1 cellular context compared by ENCODE assay signal in the genomic region with DNA sequence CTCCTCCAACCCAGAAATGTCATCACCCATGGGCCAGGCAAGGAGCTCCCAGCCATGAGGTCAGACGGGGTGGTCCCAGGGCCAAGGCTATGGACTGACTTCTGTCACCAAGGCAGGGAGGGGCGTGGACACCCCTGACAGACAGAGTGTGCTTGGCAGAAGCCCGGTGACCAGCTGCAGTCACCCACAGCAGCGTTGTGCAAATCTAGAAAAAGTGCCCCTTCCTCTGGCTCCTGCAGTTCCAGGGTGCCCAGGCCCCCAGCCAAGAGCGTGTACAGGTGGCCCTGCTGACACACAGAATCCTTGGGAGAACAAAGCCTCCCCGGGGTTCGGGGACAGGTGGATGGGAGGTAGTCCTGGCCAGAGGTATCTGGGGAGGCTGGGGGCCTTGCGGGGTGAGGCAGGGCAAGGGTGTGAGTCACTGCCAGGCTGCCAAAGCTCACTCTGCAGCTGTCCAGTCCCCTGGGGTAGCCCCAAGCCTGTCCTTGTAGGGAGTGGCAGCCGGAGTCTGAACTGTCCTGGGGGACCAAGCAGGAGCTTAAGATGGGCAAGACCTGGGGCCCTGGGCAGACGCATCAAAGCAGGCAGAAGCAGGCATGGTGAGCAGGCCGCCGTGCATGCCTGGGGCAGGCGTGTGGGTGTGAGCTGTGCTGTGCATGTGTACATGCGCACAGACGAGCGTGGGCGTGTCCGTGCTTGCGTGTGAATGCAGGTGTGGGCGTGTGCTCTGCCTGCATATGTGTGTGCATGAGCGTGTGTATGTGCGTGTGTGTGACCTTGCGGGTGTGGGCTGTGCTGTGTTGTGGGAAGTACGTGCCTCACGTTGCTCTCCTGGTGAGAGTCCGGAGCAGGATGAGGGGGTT.
A peak's percentile ranks its signal among the peaks of the same experiment; 100 is the strongest.
TF ChIP-seq lines count a peak whose summit lies in the region.

No MANE protein-coding gene starts in this region.

TF ChIP-seq in HepG2, 621 proteins besides CTCF, POLR2A, EP300 and RAD21 (continued from another document and continues in another):
- TF ChIP-seq, protein P1, sequence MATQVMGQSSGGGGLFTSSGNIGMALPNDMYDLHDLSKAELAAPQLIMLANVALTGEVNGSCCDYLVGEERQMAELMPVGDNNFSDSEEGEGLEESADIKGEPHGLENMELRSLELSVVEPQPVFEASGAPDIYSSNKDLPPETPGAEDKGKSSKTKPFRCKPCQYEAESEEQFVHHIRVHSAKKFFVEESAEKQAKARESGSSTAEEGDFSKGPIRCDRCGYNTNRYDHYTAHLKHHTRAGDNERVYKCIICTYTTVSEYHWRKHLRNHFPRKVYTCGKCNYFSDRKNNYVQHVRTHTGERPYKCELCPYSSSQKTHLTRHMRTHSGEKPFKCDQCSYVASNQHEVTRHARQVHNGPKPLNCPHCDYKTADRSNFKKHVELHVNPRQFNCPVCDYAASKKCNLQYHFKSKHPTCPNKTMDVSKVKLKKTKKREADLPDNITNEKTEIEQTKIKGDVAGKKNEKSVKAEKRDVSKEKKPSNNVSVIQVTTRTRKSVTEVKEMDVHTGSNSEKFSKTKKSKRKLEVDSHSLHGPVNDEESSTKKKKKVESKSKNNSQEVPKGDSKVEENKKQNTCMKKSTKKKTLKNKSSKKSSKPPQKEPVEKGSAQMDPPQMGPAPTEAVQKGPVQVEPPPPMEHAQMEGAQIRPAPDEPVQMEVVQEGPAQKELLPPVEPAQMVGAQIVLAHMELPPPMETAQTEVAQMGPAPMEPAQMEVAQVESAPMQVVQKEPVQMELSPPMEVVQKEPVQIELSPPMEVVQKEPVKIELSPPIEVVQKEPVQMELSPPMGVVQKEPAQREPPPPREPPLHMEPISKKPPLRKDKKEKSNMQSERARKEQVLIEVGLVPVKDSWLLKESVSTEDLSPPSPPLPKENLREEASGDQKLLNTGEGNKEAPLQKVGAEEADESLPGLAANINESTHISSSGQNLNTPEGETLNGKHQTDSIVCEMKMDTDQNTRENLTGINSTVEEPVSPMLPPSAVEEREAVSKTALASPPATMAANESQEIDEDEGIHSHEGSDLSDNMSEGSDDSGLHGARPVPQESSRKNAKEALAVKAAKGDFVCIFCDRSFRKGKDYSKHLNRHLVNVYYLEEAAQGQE (IDR thresholded peaks at IDR 0.05; ENCODE audit: borderline replicate concordance in 1 of 2, low read depth in 1 of 2, low read length in 2 of 2): no peak
- TF ChIP-seq KLF13 (CRISPR knock-in tag; IDR thresholded peaks at IDR 0.05) (no peak), ZNF331 (CRISPR knock-in tag; IDR thresholded peaks at IDR 0.05) (no peak), TBX2 (CRISPR knock-in tag; IDR thresholded peaks at IDR 0.05; ENCODE audit: borderline replicate concordance) (no peak; the same call in 1 of the 2 replicates), FOXC1 (CRISPR knock-in tag; IDR thresholded peaks at IDR 0.05; ENCODE audit: borderline replicate concordance) (no peak), TGIF2 (CRISPR knock-in tag; IDR thresholded peaks at IDR 0.05) (peak; percentile 33; the same call in 1 of the 2 replicates), NR2F1 (CRISPR knock-in tag; IDR thresholded peaks at IDR 0.05) (no peak), MEIS1 (CRISPR knock-in tag; IDR thresholded peaks at IDR 0.05; ENCODE audit: borderline replicate concordance) (no peak), MATR3 (CRISPR knock-in tag; IDR thresholded peaks at IDR 0.05) (no peak), HHEX (CRISPR knock-in tag; IDR thresholded peaks at IDR 0.05) (no peak), GABPA (IDR thresholded peaks at IDR 0.05; ENCODE audit: low read depth, low read length) (no peak), GABPA (CRISPR knock-in tag; IDR thresholded peaks at IDR 0.05; ENCODE audit: low read depth) (no peak), CEBPG (CRISPR knock-in tag; IDR thresholded peaks at IDR 0.05) (no peak), YEATS4 (CRISPR knock-in tag; IDR thresholded peaks at IDR 0.05; ENCODE audit: borderline replicate concordance) (no peak), SIX4 (CRISPR knock-in tag; IDR thresholded peaks at IDR 0.05) (no peak), TEAD3 (CRISPR knock-in tag; optimal IDR thresholded peaks at IDR 0.05; ENCODE audit: borderline replicate concordance) (peak; percentile 51), ZNF83 (CRISPR knock-in tag; IDR thresholded peaks at IDR 0.05; ENCODE audit: borderline replicate concordance) (no peak), PHB2 (IDR thresholded peaks at IDR 0.05; ENCODE audit: partially characterized antibody) (no peak), MXI1 (IDR thresholded peaks at IDR 0.05; ENCODE audit: borderline replicate concordance, low read depth, low read length) (peak; percentile 73; the same call in 2 of the 3 replicates), SRSF9 (IDR thresholded peaks at IDR 0.05; ENCODE audit: borderline replicate concordance, insufficient read depth, low read depth, low read length, poor library complexity, severe bottlenecking) (no peak), ZNF510 (CRISPR knock-in tag; IDR thresholded peaks at IDR 0.05; ENCODE audit: low read depth) (no peak), FOXK2 (IDR thresholded peaks at IDR 0.05) (peak; percentile 44; the same call in 1 of the 2 replicates), ZSCAN30 (CRISPR knock-in tag; IDR thresholded peaks at IDR 0.05) (no peak), RBFOX2 (IDR thresholded peaks at IDR 0.05; ENCODE audit: low read depth, low read length) (no peak; the same call in 1 of the 2 replicates), SALL1 (CRISPR knock-in tag; IDR thresholded peaks at IDR 0.05) (peak; percentile 47), DPF2 (CRISPR knock-in tag; IDR thresholded peaks at IDR 0.05; ENCODE audit: borderline replicate concordance, low read depth) (no peak), AKAP8 (CRISPR knock-in tag; IDR thresholded peaks at IDR 0.05) (peak; percentile 99), KAT7 (CRISPR knock-in tag; IDR thresholded peaks at IDR 0.05; ENCODE audit: borderline replicate concordance) (no peak; the same call in 1 of the 2 replicates), ZNF563 (CRISPR knock-in tag; IDR thresholded peaks at IDR 0.05) (no peak), MLLT10 (CRISPR knock-in tag; IDR thresholded peaks at IDR 0.05) (no peak), TSC22D2 (CRISPR knock-in tag; IDR thresholded peaks at IDR 0.05; ENCODE audit: borderline replicate concordance) (no peak), RBM22 (optimal IDR thresholded peaks at IDR 0.05; ENCODE audit: low read length) (no peak), FOXK1 (CRISPR knock-in tag; IDR thresholded peaks at IDR 0.05; ENCODE audit: borderline replicate concordance, low read depth) (no peak; the same call in 1 of the 2 replicates), HMGA1 (CRISPR knock-in tag; conservative IDR thresholded peaks at IDR 0.05) (no peak), WIZ (CRISPR knock-in tag; IDR thresholded peaks at IDR 0.05) (no peak), SP5 (CRISPR knock-in tag; IDR thresholded peaks at IDR 0.05; ENCODE audit: borderline replicate concordance, low read depth) (peak; percentile 15; the same call in 1 of the 2 replicates), MED1 (CRISPR knock-in tag; IDR thresholded peaks at IDR 0.05) (no peak)
- TF ChIP-seq, protein P2, sequence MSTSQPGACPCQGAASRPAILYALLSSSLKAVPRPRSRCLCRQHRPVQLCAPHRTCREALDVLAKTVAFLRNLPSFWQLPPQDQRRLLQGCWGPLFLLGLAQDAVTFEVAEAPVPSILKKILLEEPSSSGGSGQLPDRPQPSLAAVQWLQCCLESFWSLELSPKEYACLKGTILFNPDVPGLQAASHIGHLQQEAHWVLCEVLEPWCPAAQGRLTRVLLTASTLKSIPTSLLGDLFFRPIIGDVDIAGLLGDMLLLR (CRISPR knock-in tag; IDR thresholded peaks at IDR 0.05): no peak
- TF ChIP-seq, protein P3, sequence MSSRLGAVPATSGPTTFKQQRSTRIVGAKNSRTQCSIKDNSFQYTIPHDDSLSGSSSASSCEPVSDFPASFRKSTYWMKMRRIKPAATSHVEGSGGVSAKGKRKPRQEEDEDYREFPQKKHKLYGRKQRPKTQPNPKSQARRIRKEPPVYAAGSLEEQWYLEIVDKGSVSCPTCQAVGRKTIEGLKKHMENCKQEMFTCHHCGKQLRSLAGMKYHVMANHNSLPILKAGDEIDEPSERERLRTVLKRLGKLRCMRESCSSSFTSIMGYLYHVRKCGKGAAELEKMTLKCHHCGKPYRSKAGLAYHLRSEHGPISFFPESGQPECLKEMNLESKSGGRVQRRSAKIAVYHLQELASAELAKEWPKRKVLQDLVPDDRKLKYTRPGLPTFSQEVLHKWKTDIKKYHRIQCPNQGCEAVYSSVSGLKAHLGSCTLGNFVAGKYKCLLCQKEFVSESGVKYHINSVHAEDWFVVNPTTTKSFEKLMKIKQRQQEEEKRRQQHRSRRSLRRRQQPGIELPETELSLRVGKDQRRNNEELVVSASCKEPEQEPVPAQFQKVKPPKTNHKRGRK (CRISPR knock-in tag; IDR thresholded peaks at IDR 0.05): no peak
- TF ChIP-seq, protein P4, sequence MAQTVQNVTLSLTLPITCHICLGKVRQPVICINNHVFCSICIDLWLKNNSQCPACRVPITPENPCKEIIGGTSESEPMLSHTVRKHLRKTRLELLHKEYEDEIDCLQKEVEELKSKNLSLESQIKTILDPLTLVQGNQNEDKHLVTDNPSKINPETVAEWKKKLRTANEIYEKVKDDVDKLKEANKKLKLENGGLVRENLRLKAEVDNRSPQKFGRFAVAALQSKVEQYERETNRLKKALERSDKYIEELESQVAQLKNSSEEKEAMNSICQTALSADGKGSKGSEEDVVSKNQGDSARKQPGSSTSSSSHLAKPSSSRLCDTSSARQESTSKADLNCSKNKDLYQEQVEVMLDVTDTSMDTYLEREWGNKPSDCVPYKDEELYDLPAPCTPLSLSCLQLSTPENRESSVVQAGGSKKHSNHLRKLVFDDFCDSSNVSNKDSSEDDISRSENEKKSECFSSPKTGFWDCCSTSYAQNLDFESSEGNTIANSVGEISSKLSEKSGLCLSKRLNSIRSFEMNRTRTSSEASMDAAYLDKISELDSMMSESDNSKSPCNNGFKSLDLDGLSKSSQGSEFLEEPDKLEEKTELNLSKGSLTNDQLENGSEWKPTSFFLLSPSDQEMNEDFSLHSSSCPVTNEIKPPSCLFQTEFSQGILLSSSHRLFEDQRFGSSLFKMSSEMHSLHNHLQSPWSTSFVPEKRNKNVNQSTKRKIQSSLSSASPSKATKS (CRISPR knock-in tag; IDR thresholded peaks at IDR 0.05): no peak
- TF ChIP-seq, protein P5, sequence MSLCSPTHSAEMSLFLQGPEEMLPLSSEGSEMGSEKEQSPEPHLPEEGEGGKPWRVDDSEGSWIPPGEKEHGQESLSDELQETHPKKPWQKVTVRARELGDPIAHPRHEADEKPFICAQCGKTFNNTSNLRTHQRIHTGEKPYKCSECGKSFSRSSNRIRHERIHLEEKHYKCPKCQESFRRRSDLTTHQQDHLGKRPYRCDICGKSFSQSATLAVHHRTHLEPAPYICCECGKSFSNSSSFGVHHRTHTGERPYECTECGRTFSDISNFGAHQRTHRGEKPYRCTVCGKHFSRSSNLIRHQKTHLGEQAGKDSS (CRISPR knock-in tag; IDR thresholded peaks at IDR 0.05; ENCODE audit: borderline replicate concordance, low read depth): no peak; the same call in 1 of the 2 replicates
- TF ChIP-seq, protein P6, sequence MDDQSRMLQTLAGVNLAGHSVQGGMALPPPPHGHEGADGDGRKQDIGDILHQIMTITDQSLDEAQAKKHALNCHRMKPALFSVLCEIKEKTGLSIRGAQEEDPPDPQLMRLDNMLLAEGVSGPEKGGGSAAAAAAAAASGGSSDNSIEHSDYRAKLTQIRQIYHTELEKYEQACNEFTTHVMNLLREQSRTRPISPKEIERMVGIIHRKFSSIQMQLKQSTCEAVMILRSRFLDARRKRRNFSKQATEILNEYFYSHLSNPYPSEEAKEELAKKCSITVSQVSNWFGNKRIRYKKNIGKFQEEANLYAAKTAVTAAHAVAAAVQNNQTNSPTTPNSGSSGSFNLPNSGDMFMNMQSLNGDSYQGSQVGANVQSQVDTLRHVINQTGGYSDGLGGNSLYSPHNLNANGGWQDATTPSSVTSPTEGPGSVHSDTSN (CRISPR knock-in tag; IDR thresholded peaks at IDR 0.05; ENCODE audit: borderline replicate concordance): no peak
- TF ChIP-seq, protein P7, sequence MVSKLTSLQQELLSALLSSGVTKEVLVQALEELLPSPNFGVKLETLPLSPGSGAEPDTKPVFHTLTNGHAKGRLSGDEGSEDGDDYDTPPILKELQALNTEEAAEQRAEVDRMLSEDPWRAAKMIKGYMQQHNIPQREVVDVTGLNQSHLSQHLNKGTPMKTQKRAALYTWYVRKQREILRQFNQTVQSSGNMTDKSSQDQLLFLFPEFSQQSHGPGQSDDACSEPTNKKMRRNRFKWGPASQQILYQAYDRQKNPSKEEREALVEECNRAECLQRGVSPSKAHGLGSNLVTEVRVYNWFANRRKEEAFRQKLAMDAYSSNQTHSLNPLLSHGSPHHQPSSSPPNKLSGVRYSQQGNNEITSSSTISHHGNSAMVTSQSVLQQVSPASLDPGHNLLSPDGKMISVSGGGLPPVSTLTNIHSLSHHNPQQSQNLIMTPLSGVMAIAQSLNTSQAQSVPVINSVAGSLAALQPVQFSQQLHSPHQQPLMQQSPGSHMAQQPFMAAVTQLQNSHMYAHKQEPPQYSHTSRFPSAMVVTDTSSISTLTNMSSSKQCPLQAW (CRISPR knock-in tag; IDR thresholded peaks at IDR 0.05): no peak
- TF ChIP-seq, protein P8, sequence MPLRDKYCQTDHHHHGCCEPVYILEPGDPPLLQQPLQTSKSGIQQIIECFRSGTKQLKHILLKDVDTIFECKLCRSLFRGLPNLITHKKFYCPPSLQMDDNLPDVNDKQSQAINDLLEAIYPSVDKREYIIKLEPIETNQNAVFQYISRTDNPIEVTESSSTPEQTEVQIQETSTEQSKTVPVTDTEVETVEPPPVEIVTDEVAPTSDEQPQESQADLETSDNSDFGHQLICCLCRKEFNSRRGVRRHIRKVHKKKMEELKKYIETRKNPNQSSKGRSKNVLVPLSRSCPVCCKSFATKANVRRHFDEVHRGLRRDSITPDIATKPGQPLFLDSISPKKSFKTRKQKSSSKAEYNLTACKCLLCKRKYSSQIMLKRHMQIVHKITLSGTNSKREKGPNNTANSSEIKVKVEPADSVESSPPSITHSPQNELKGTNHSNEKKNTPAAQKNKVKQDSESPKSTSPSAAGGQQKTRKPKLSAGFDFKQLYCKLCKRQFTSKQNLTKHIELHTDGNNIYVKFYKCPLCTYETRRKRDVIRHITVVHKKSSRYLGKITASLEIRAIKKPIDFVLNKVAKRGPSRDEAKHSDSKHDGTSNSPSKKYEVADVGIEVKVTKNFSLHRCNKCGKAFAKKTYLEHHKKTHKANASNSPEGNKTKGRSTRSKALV (CRISPR knock-in tag; IDR thresholded peaks at IDR 0.05): no peak
- TF ChIP-seq, protein P9, sequence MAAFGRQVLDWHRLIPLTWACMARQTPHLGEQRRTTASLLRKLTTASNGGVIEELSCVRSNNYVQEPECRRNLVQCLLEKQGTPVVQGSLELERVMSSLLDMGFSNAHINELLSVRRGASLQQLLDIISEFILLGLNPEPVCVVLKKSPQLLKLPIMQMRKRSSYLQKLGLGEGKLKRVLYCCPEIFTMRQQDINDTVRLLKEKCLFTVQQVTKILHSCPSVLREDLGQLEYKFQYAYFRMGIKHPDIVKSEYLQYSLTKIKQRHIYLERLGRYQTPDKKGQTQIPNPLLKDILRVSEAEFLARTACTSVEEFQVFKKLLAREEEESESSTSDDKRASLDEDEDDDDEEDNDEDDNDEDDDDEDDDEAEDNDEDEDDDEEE (CRISPR knock-in tag; IDR thresholded peaks at IDR 0.05): no peak
